ENCODE assay signal across 11 cellular contexts in genomic region chr16:30882429-30883310, GRCh38. TPM values are rescaled to one million over a fixed set of nuclear protein-coding genes. Genes with fewer than 3 reads are reported as not detected.
A peak's percentile ranks its signal among the peaks of the same experiment; 100 is the strongest.
DNase-seq lines count a peak whose midpoint lies in the region; ATAC-seq, FAIRE-seq and TF ChIP-seq lines count a peak whose summit lies in the region.
"Had no signal": no experiment of that assay in that cellular context is flagged by ENCODE, and none has a peak within 500 bp of the region (broad histone marks: within the 10 kb centered on the region; RNA-seq: fewer than 3 reads in every experiment).

No MANE protein-coding gene starts in this region.

- no peak overlapping the region for H3K4ac ChIP-seq in trophoblast cell (ENCODE audit: low read depth, low read length)

- H3K79me2 ChIP-seq in K562 (ENCODE audit: control insufficient read depth, insufficient read depth, low read length) (no peaks in the 10 kb centered on the region), trophoblast cell (ENCODE audit: control insufficient read depth, insufficient read depth, low read length, poor library complexity) (no peaks in the 10 kb centered on the region)

- H3K18ac ChIP-seq in trophoblast cell (ENCODE audit: low read length), result no peak overlapping the region

- CTCF ChIA-PET in K562 (lab: Yijun Ruan, JAX; ENCODE audit: low intra/inter-chr PET ratio), result no interaction called here

- peak overlapping the region in 1 of 2 experiments; percentile 75; a peak in 1 of 4 replicates for H3K9ac ChIP-seq in K562 (ENCODE audit: insufficient read depth in 1 of 2, low read depth in 2 of 2, low read length in 2 of 2)
- H3K9ac ChIP-seq in trophoblast cell (ENCODE audit: low read length), result no peak overlapping the region

- no peak overlapping the region for H3K23ac ChIP-seq in trophoblast cell (ENCODE audit: low read length)

- H2AK5ac ChIP-seq in trophoblast cell (ENCODE audit: low read length), result no peak overlapping the region

- ATAC-seq in K562, result peak; percentile 44; the same call in 2 of the 3 replicates

- H3K36me3 Mint-ChIP-seq in activated CD4-positive, alpha-beta T cell treated with anti-CD3 and anti-CD28 coated beads, Interleukin-2, amount 10 ng/mL, durations not matched to agents 24 days and 14 days (ENCODE audit: low read depth), result peaks cover 34% of the 10 kb centered on the region

- peaks cover 18% of the 10 kb centered on the region for H3K4me1 Mint-ChIP-seq in activated CD4-positive, alpha-beta T cell treated with anti-CD3 and anti-CD28 coated beads, Interleukin-2, amount 10 ng/mL, durations not matched to agents 24 days and 14 days

- no peak for TF ChIP-seq RAD21 in K562 (CRISPR knock-in tag; conservative IDR thresholded peaks at IDR 0.05 in 1 of 2, IDR thresholded peaks at IDR 0.05 in 1 of 2)

- H3K9me3 Mint-ChIP-seq in activated CD4-positive, alpha-beta T cell treated with anti-CD3 and anti-CD28 coated beads, Interleukin-2, amount 10 ng/mL, durations not matched to agents 24 days and 14 days, result no peaks in the 10 kb centered on the region

- POLR2A ChIA-PET in K562 (lab: Yijun Ruan, JAX), result interaction anchor here (1.7 kb wide), 1 partner anchor 19 kb away, joined by 5 read pairs; no protein-coding TSS in a partner anchor

- no peak for DNase-seq in activated CD4-positive, alpha-beta T cell treated with anti-CD3 and anti-CD28 coated beads, Interleukin-2, amount 10 ng/mL, durations not matched to agents 24 days and 14 days
- no peak for DNase-seq in activated CD4-positive, alpha-beta T cell treated with anti-CD3 and anti-CD28 coated beads, Interleukin-2, amount 50 U/mL, for 48 hours
- DNase-seq in NCI-H146 (lab: John Stamatoyannopoulos, UW), result peak; percentile 51
- DNase-seq in K562 (ENCODE audit: extremely low read depth in 1 of 4, low spot score in 3 of 4), result no peak
- peak; percentile 36 to 62 for DNase-seq in trophoblast cell
- DNase-seq in stimulated activated CD4-positive, alpha-beta T cell treated with anti-CD3 and anti-CD28 coated beads, Interleukin-15, amount 100 ng/mL, for 24 hours, result no peak
- no peak for DNase-seq in WERI-Rb-1
- no peak for DNase-seq in frontal cortex (ENCODE audit: low spot score in 2 of 2)
- DNase-seq: activated gamma-delta T cell treated with Interleukin-2 at 50 U/mL for 16 hours, NCI-H526 had no signal

- H2AFZ ChIP-seq in K562 (ENCODE audit: low read depth, low read length), result no peak overlapping the region
- H2AFZ ChIP-seq in trophoblast cell (ENCODE audit: insufficient read depth, low read length, poor library complexity), result no peak overlapping the region

- intact Hi-C loops in activated CD4-positive, alpha-beta T cell treated with anti-CD3 and anti-CD28 coated beads, Interleukin-2, amount 10 ng/mL, durations not matched to agents 24 days and 14 days (cut with micrococcal nuclease), result no loop called here
- intact Hi-C loops in K562 (cut with micrococcal nuclease), result no loop called here

- no peak overlapping the region for H2BK12ac ChIP-seq in trophoblast cell (ENCODE audit: low read length)

- H3K4me1 ChIP-seq in K562 (replicated peaks in 1 of 2; ENCODE audit: control insufficient read depth in 2 of 2, insufficient read depth in 2 of 2, low read length in 2 of 2) (peaks cover 0 to 5% of the 10 kb centered on the region in 2 experiments; a peak in 2 of 5 replicates), trophoblast cell (ENCODE audit: control insufficient read depth in 1 of 2, insufficient read depth in 2 of 2, low read length in 2 of 2) (peaks cover 5 to 6% of the 10 kb centered on the region in 2 experiments)

- H4K8ac ChIP-seq in trophoblast cell (ENCODE audit: low read depth, low read length), result no peak overlapping the region

- no peak overlapping the region for H3K27ac ChIP-seq in K562 (ENCODE audit: extremely low read depth, low read depth, low read length)
- no peak overlapping the region for H3K27ac ChIP-seq in trophoblast cell (ENCODE audit: low read depth, low read length)
- H3K27ac ChIP-seq in WERI-Rb-1, result no peak overlapping the region

- no peaks in the 10 kb centered on the region for H3K27me3 ChIP-seq in K562 (ENCODE audit: control insufficient read depth in 2 of 2, insufficient read depth in 2 of 2, low read length in 2 of 2)
- H3K27me3 ChIP-seq in trophoblast cell (ENCODE audit: insufficient read depth, low read length), result no peaks in the 10 kb centered on the region
- no peaks in the 10 kb centered on the region for H3K27me3 ChIP-seq in WERI-Rb-1 (ENCODE audit: insufficient read depth, low read depth, severe bottlenecking)

- no peak overlapping the region for H4K12ac ChIP-seq in trophoblast cell (ENCODE audit: low read depth, low read length)

- no peaks in the 10 kb centered on the region for H3K9me1 ChIP-seq in K562 (ENCODE audit: control insufficient read depth, insufficient read depth, low read length)

- H3K36me3 ChIP-seq in K562 (ENCODE audit: control insufficient read depth, insufficient read depth, low read length) (peaks cover 32% of the 10 kb centered on the region; the same call in 1 of the 3 replicates), trophoblast cell (ENCODE audit: control insufficient read depth in 1 of 2, insufficient read depth in 2 of 2, low read length in 2 of 2) (peaks cover 14 to 25% of the 10 kb centered on the region in 2 experiments), WERI-Rb-1 (peaks cover 18% of the 10 kb centered on the region)

- no peak overlapping the region for H3K14ac ChIP-seq in trophoblast cell (ENCODE audit: low read length)

- H4K20me1 ChIP-seq in K562 (replicated peaks; ENCODE audit: control insufficient read depth, insufficient read depth, low read length), result no peaks in the 10 kb centered on the region

- H3K4me3 ChIP-seq in K562, result no peak overlapping the region
- H3K4me3 ChIP-seq in trophoblast cell (ENCODE audit: low read depth, low read length), result no peak overlapping the region
- H3K4me3 ChIP-seq in WERI-Rb-1 (ENCODE audit: low read depth, low read length), result no peak overlapping the region
- H3K4me3 ChIP-seq: smooth muscle cell had no signal

- H2BK120ac ChIP-seq in trophoblast cell (ENCODE audit: insufficient read depth, low read length, poor library complexity), result no peak overlapping the region

- H3K4me3 Mint-ChIP-seq in activated CD4-positive, alpha-beta T cell treated with anti-CD3 and anti-CD28 coated beads, Interleukin-2, amount 10 ng/mL, durations not matched to agents 24 days and 14 days, result peak overlapping the region; percentile 23

- H3K27me3 Mint-ChIP-seq in activated CD4-positive, alpha-beta T cell treated with anti-CD3 and anti-CD28 coated beads, Interleukin-2, amount 10 ng/mL, durations not matched to agents 24 days and 14 days, result no peaks in the 10 kb centered on the region

- no peak overlapping the region for H2BK5ac ChIP-seq in trophoblast cell (ENCODE audit: low read depth, low read length, poor library complexity)

- H4K91ac ChIP-seq in trophoblast cell (ENCODE audit: low read depth, low read length), result no peak overlapping the region

- TF ChIP-seq POLR2A in K562 (conservative IDR thresholded peaks at IDR 0.05), result no peak

- H3K79me1 ChIP-seq in trophoblast cell (ENCODE audit: low read length), result no peaks in the 10 kb centered on the region

- H3K4me2 ChIP-seq in K562 (ENCODE audit: insufficient read depth, low read length) (no peak overlapping the region), trophoblast cell (ENCODE audit: low read length) (no peak overlapping the region)
- H3K4me2 ChIP-seq: smooth muscle cell had no signal

- in situ Hi-C loops in K562 (cut with MboI), result no loop called here

- no TSS peak for BruUV-seq in K562 (replicated peaks; lab: Mats Ljungman, UMichigan)

- TF ChIP-seq CTCF in K562 (IDR thresholded peaks at IDR 0.05 in 2 of 3, conservative IDR thresholded peaks at IDR 0.05 in 1 of 3; ENCODE audit: insufficient read depth in 2 of 3, low read depth in 1 of 3, low read length in 3 of 3), result no peak
- no peak for TF ChIP-seq CTCF in WERI-Rb-1 (IDR thresholded peaks at IDR 0.05; ENCODE audit: low read depth, low read length)

- H3K9me3 ChIP-seq in K562 (replicated peaks; ENCODE audit: control insufficient read depth, insufficient read depth, low read depth, low read length), result no peaks in the 10 kb centered on the region
- H3K9me3 ChIP-seq in trophoblast cell (ENCODE audit: insufficient read depth, low read depth, low read length), result no peaks in the 10 kb centered on the region
- no peaks in the 10 kb centered on the region for H3K9me3 ChIP-seq in WERI-Rb-1 (ENCODE audit: severe bottlenecking)

- H3K27ac Mint-ChIP-seq in activated CD4-positive, alpha-beta T cell treated with anti-CD3 and anti-CD28 coated beads, Interleukin-2, amount 10 ng/mL, durations not matched to agents 24 days and 14 days, result peak overlapping the region; percentile 88

- FAIRE-seq in K562 (lab: Jason Lieb, UNC), result no peak
- no peak for FAIRE-seq in frontal cortex (lab: Jason Lieb, UNC)

- no peak for TF ChIP-seq EP300 in K562 (IDR thresholded peaks at IDR 0.05; ENCODE audit: low read length)

- WGBS in K562 (ENCODE audit: insufficient coverage, low coverage, missing lambda C conversion rate), result 70% methylated on average over 4 of the region's 4 CpGs
- WGBS in trophoblast cell (ENCODE audit: extremely low coverage, insufficient coverage, insufficient read length), result no CpG with 5 or more reads among the region's 4 CpGs

RNA-seq across cellular contexts. Expression of gene BCL7C, which starts 11.2 kb away (rescaled TPM):
- 23.9 and 24.5 TPM in 2 replicates for total RNA-seq in activated CD4-positive, alpha-beta T cell treated with anti-CD3 and anti-CD28 coated beads, Interleukin-2, amount 10 ng/mL, durations not matched to agents 24 days and 14 days
- 6.9 and 9.3 TPM in 2 replicates for total RNA-seq in K562 (2011; cell fraction: chromatin; rRNA removed; ENCODE audit: low replicate concordance)
- 8.7 and 9.0 TPM in 2 replicates for total RNA-seq in K562 (2011; cell fraction: nucleolus; rRNA removed)
- 7.6 and 10.6 TPM in 2 replicates for total RNA-seq in K562 (2011; cell fraction: nucleoplasm; rRNA removed)
- total RNA-seq in K562 (2014; rRNA removed), result 80.1 and 85.8 TPM in 2 replicates
- total RNA-seq in K562 (2014; rRNA removed; fragmentation: Illumina TruSeq; extraction: Trizol), result 7.0 and 7.9 TPM in 2 replicates
- 31.6 and 32.9 TPM in 2 replicates for total RNA-seq in K562 (2015; rRNA removed; fragmentation: Illumina TruSeq; extraction: Trizol)
- total RNA-seq in K562 (2021), result 41.2 and 43.1 TPM in 2 replicates
- polyA plus RNA-seq in K562 (2011; rRNA removed), result 15.1 and 17.4 TPM in 2 replicates
- polyA plus RNA-seq in K562 (2011; cell fraction: cytosol; rRNA removed), result 18.7 and 45.5 TPM in 2 replicates
- 7.4 and 12.0 TPM in 2 replicates for polyA plus RNA-seq in K562 (2011; cell fraction: nucleus; rRNA removed)
- polyA plus RNA-seq in K562 (2012), result 23.9 and 28.5 TPM in 2 replicates
- polyA plus RNA-seq in K562 (2014; fragmentation: Illumina TruSeq; extraction: Trizol), result 19.6 and 37.5 TPM in 2 replicates
- 1 to 10 TPM; 1.7 to 2.6 TPM for polyA plus RNA-seq in K562 (2014; fragmentation: Nextera tagmentation; extraction: Ambion mirVana)
- polyA plus RNA-seq in K562 (2014; rRNA removed), result 61.9 and 75.9 TPM in 2 replicates
- polyA minus RNA-seq in K562 (2011; rRNA and poly(A)+ RNA removed), result 2.2 and 3.5 TPM in 2 replicates
- 7.9 and 8.1 TPM in 2 replicates for polyA minus RNA-seq in K562 (2011; cell fraction: cytosol; rRNA and poly(A)+ RNA removed)
- 2.6 TPM in 2 replicates for polyA minus RNA-seq in K562 (2011; cell fraction: nucleus; rRNA and poly(A)+ RNA removed)
- polyA plus RNA-seq in trophoblast cell (2013), result 28.8 TPM in 2 replicates
- total RNA-seq in frontal cortex, result 41.6 TPM

RNA-seq across cellular contexts. Expression of gene CTF1, which starts 13.7 kb away (rescaled TPM):
- total RNA-seq in activated CD4-positive, alpha-beta T cell treated with anti-CD3 and anti-CD28 coated beads, Interleukin-2, amount 10 ng/mL, durations not matched to agents 24 days and 14 days, result 0.17 and 0.33 TPM in 2 replicates
- 2.9 and 6.1 TPM in 2 replicates for total RNA-seq in K562 (2011; cell fraction: chromatin; rRNA removed; ENCODE audit: low replicate concordance)
- total RNA-seq in K562 (2011; cell fraction: nucleolus; rRNA removed), result 4.2 and 5.5 TPM in 2 replicates
- total RNA-seq in K562 (2011; cell fraction: nucleoplasm; rRNA removed), result 6.2 and 12.7 TPM in 2 replicates
- total RNA-seq in K562 (2014; rRNA removed), result 0.36 and 1.0 TPM in 2 replicates
- 0.38 and 0.44 TPM in 2 replicates for total RNA-seq in K562 (2014; rRNA removed; fragmentation: Illumina TruSeq; extraction: Trizol)
- 0.33 and 0.53 TPM in 2 replicates for total RNA-seq in K562 (2015; rRNA removed; fragmentation: Illumina TruSeq; extraction: Trizol)
- 1.8 TPM in 2 replicates for total RNA-seq in K562 (2021)
- polyA plus RNA-seq in K562 (2011; rRNA removed), result 1.9 and 3.6 TPM in 2 replicates
- polyA plus RNA-seq in K562 (2011; cell fraction: cytosol; rRNA removed), result 6.9 and 7.6 TPM in 2 replicates
- 11.5 and 14.8 TPM in 2 replicates for polyA plus RNA-seq in K562 (2011; cell fraction: nucleus; rRNA removed)
- 2.0 and 5.6 TPM in 2 replicates for polyA plus RNA-seq in K562 (2012)
- 2.5 and 2.8 TPM in 2 replicates for polyA plus RNA-seq in K562 (2014; fragmentation: Illumina TruSeq; extraction: Trizol)
- under 1 TPM; 0.24 to 0.35 TPM for polyA plus RNA-seq in K562 (2014; fragmentation: Nextera tagmentation; extraction: Ambion mirVana)
- polyA plus RNA-seq in K562 (2014; rRNA removed), result 1.8 and 2.1 TPM in 2 replicates
- 0.98 and 1.7 TPM in 2 replicates for polyA minus RNA-seq in K562 (2011; rRNA and poly(A)+ RNA removed)
- 1.1 and 1.4 TPM in 2 replicates for polyA minus RNA-seq in K562 (2011; cell fraction: cytosol; rRNA and poly(A)+ RNA removed)
- 1.3 and 1.9 TPM in 2 replicates for polyA minus RNA-seq in K562 (2011; cell fraction: nucleus; rRNA and poly(A)+ RNA removed)
- 6.0 and 6.4 TPM in 2 replicates for polyA plus RNA-seq in trophoblast cell (2013)
- total RNA-seq in frontal cortex, result 0.41 TPM

RNA-seq across cellular contexts. Expression of gene FBXL19, which starts 40.7 kb away (rescaled TPM):
- 35.9 and 36.5 TPM in 2 replicates for total RNA-seq in activated CD4-positive, alpha-beta T cell treated with anti-CD3 and anti-CD28 coated beads, Interleukin-2, amount 10 ng/mL, durations not matched to agents 24 days and 14 days
- total RNA-seq in K562 (2011; cell fraction: chromatin; rRNA removed; ENCODE audit: low replicate concordance), result 10.1 and 37.5 TPM in 2 replicates
- 30.4 and 31.2 TPM in 2 replicates for total RNA-seq in K562 (2011; cell fraction: nucleolus; rRNA removed)
- total RNA-seq in K562 (2011; cell fraction: nucleoplasm; rRNA removed), result 14.5 and 15.4 TPM in 2 replicates
- total RNA-seq in K562 (2014; rRNA removed) (32.7 and 48.1 TPM in 2 replicates), K562 (2014; rRNA removed; fragmentation: Illumina TruSeq; extraction: Trizol) (6.8 and 6.9 TPM in 2 replicates), K562 (2015; rRNA removed; fragmentation: Illumina TruSeq; extraction: Trizol) (17.6 and 17.8 TPM in 2 replicates), K562 (2021) (40.4 and 48.0 TPM in 2 replicates), frontal cortex (66.4 TPM)
- polyA plus RNA-seq in K562 (2011; rRNA removed) (9.1 and 9.9 TPM in 2 replicates), K562 (2014; fragmentation: Illumina TruSeq; extraction: Trizol) (7.6 and 18.1 TPM in 2 replicates), K562 (2014; fragmentation: Nextera tagmentation; extraction: Ambion mirVana) (under 1 TPM in 1 of 2 experiments, not detected in 1; 0.13 TPM), K562 (2014; rRNA removed) (22.0 and 26.0 TPM in 2 replicates)
- 12.4 and 47.6 TPM in 2 replicates for polyA plus RNA-seq in K562 (2011; cell fraction: cytosol; rRNA removed)
- 16.9 and 37.2 TPM in 2 replicates for polyA plus RNA-seq in K562 (2011; cell fraction: nucleus; rRNA removed)
- 17.7 and 25.5 TPM in 2 replicates for polyA plus RNA-seq in K562 (2012)
- 3.8 and 7.2 TPM in 2 replicates for polyA minus RNA-seq in K562 (2011; rRNA and poly(A)+ RNA removed)
- 26.1 and 27.7 TPM in 2 replicates for polyA minus RNA-seq in K562 (2011; cell fraction: cytosol; rRNA and poly(A)+ RNA removed)
- polyA minus RNA-seq in K562 (2011; cell fraction: nucleus; rRNA and poly(A)+ RNA removed), result 7.5 and 9.4 TPM in 2 replicates
- 36.4 and 36.8 TPM in 2 replicates for polyA plus RNA-seq in trophoblast cell (2013)

Comparison
In these comparisons a context has a peak if more than half of its experiments do, and no peak if none do; other contexts are left out.
1. DNase-seq: peak in NCI-H146 (single experiment) and trophoblast cell (2 of 2); none in activated CD4-positive, alpha-beta T cell treated with anti-CD3 and anti-CD28 coated beads, Interleukin-2, amount 10 ng/mL, durations not matched to agents 24 days and 14 days (single experiment), activated CD4-positive, alpha-beta T cell treated with anti-CD3 and anti-CD28 coated beads, Interleukin-2, amount 50 U/mL, for 48 hours (0 of 2), K562 (0 of 4), stimulated activated CD4-positive, alpha-beta T cell treated with anti-CD3 and anti-CD28 coated beads, Interleukin-15, amount 100 ng/mL, for 24 hours (single experiment), WERI-Rb-1 (single experiment) and frontal cortex (0 of 2).